ENCODE assay signal across 26 cellular contexts in genomic region chr5:82295959-82296557, GRCh38.
"Had no signal": no experiment of that assay in that cellular context is flagged by ENCODE, and none has a peak within 500 bp of the region (broad histone marks: within the 10 kb centered on the region; RNA-seq: fewer than 3 reads in every experiment).

No MANE protein-coding gene starts in this region.

- H3K27ac ChIP-seq: ascending aorta, cardiac muscle cell, colonic mucosa, heart left ventricle, pancreas, prostate gland, sigmoid colon, tibial nerve had no signal

- H3K4me3 ChIP-seq: ascending aorta, cardiac muscle cell, colonic mucosa, heart left ventricle, pancreas, prostate gland, sigmoid colon, smooth muscle cell, tibial nerve had no signal

- H3K27me3 Mint-ChIP-seq: activated naive CD4-positive, alpha-beta T cell treated with anti-CD3 and anti-CD28 coated beads, Interleukin-2, amount 10 ng/mL, durations not matched to agents 7 days and 5 days; activated naive CD8-positive, alpha-beta T cell treated with anti-CD3 and anti-CD28 coated beads, Interleukin-2, amount 10 ng/mL, durations not matched to agents 7 days and 5 days; brain; naive B cell; T-helper 17 cell had no signal

- H3K4me1 ChIP-seq: ascending aorta, colonic mucosa, pancreas, prostate gland, sigmoid colon, tibial nerve had no signal

- H3K4me3 Mint-ChIP-seq: activated naive CD4-positive, alpha-beta T cell treated with anti-CD3 and anti-CD28 coated beads, Interleukin-2, amount 10 ng/mL, durations not matched to agents 7 days and 5 days; activated naive CD8-positive, alpha-beta T cell treated with anti-CD3 and anti-CD28 coated beads, Interleukin-2, amount 10 ng/mL, durations not matched to agents 7 days and 5 days; activated T-helper 1 cell treated with anti-CD3 and anti-CD28 coated beads, Interleukin-12 subunit alpha, Interleukin-12 subunit beta, Interleukin-2, Interleukin-4 antibody, amounts not matched to agents 30 ng/mL and 10 ng/mL and 1 ng/mL, durations not matched to agents 14 hours and 24 hours and 36 hours; mesothelial cell of epicardium; naive B cell; T-helper 17 cell had no signal

- ATAC-seq: heart left ventricle, pancreas, T-helper 17 cell had no signal

- H3K36me3 ChIP-seq: ascending aorta, cardiac muscle cell, colonic mucosa, heart left ventricle, pancreas, prostate gland, sigmoid colon, tibial nerve had no signal

- H3K27ac Mint-ChIP-seq: activated naive CD4-positive, alpha-beta T cell treated with anti-CD3 and anti-CD28 coated beads, Interleukin-2, amount 10 ng/mL, durations not matched to agents 7 days and 5 days; activated naive CD8-positive, alpha-beta T cell treated with anti-CD3 and anti-CD28 coated beads, Interleukin-2, amount 10 ng/mL, durations not matched to agents 7 days and 5 days; activated T-helper 1 cell treated with anti-CD3 and anti-CD28 coated beads, Interleukin-12 subunit alpha, Interleukin-12 subunit beta, Interleukin-2, Interleukin-4 antibody, amounts not matched to agents 30 ng/mL and 10 ng/mL and 1 ng/mL, durations not matched to agents 14 hours and 24 hours and 36 hours; brain; mesothelial cell of epicardium; T-helper 17 cell had no signal

- H3K9me3 Mint-ChIP-seq: activated naive CD4-positive, alpha-beta T cell treated with anti-CD3 and anti-CD28 coated beads, Interleukin-2, amount 10 ng/mL, durations not matched to agents 7 days and 5 days; activated naive CD8-positive, alpha-beta T cell treated with anti-CD3 and anti-CD28 coated beads, Interleukin-2, amount 10 ng/mL, durations not matched to agents 7 days and 5 days; activated T-helper 1 cell treated with anti-CD3 and anti-CD28 coated beads, Interleukin-12 subunit alpha, Interleukin-12 subunit beta, Interleukin-2, Interleukin-4 antibody, amounts not matched to agents 30 ng/mL and 10 ng/mL and 1 ng/mL, durations not matched to agents 14 hours and 24 hours and 36 hours had no signal

- H3K4me2 ChIP-seq: smooth muscle cell had no signal

- DNase-seq: activated CD4-positive, alpha-beta T cell treated with anti-CD3 and anti-CD28 coated beads, Interleukin-2, amount 50 U/mL, for 4 hours; activated CD4-positive, CD25-positive, alpha-beta regulatory T cell treated with anti-CD3 and anti-CD28 coated beads, Interleukin-2, amount 50 U/mL, for 72 hours; activated gamma-delta T cell; activated naive CD4-positive, alpha-beta T cell treated with anti-CD3 and anti-CD28 coated beads, Interleukin-2, amount 10 ng/mL, durations not matched to agents 7 days and 5 days; activated naive CD8-positive, alpha-beta T cell treated with anti-CD3 and anti-CD28 coated beads, Interleukin-2, amount 10 ng/mL, durations not matched to agents 7 days and 5 days; activated T-cell treated with anti-CD3 and anti-CD28 coated beads for 4 hours; cerebellar nuclear complex; colonic mucosa; effector CD8-positive, alpha-beta T cell; heart left ventricle; naive B cell; nucleus accumbens; pancreas; sigmoid colon; stimulated activated CD4-positive, alpha-beta T cell treated with anti-CD3 and anti-CD28 coated beads, Interleukin-1b, Interleukin-23, amount 100 ng/mL, for 48 hours; stimulated activated naive CD4-positive, alpha-beta T cell treated with Interleukin-2 at 50 U/mL for 16 hours; T-helper 17 cell; T1000 had no signal

- H3K27me3 ChIP-seq: ascending aorta, cardiac muscle cell, colonic mucosa, heart left ventricle, pancreas, sigmoid colon, tibial nerve had no signal

- H3K36me3 Mint-ChIP-seq: activated naive CD4-positive, alpha-beta T cell treated with anti-CD3 and anti-CD28 coated beads, Interleukin-2, amount 10 ng/mL, durations not matched to agents 7 days and 5 days had no signal

- H3K9me3 ChIP-seq: ascending aorta, colonic mucosa, heart left ventricle, pancreas, prostate gland, sigmoid colon, tibial nerve had no signal

- H3K4me1 Mint-ChIP-seq: activated naive CD4-positive, alpha-beta T cell treated with anti-CD3 and anti-CD28 coated beads, Interleukin-2, amount 10 ng/mL, durations not matched to agents 7 days and 5 days; activated naive CD8-positive, alpha-beta T cell treated with anti-CD3 and anti-CD28 coated beads, Interleukin-2, amount 10 ng/mL, durations not matched to agents 7 days and 5 days; T-helper 17 cell had no signal
